ENCODE assay signal across 8 cellular contexts in the genomic region with DNA sequence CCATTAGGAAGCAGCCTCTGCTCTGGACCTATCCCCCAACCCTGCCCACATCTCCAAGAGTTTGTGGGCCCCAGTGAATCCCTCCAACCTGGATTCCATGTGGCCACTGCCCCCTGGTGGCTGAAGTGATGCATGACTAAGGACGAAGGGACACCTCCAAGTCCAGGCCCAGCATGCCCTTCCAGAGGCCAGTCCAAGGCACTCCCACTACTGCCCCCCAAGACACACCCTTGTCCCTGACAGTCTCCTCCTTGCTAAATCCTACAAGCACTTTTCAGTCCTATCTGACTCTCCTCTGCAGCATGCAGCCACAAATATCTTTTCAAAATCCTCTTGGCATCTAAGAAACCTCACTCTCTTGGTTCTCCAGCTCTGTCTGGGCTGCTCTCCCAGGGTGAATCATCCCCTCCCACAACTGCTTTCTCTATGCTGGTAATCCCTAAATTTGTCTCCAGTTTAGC. TPM values are rescaled to one million over a fixed set of nuclear protein-coding genes. Genes with fewer than 3 reads are reported as not detected.
DNase-seq lines count a peak whose midpoint lies in the region; ATAC-seq and TF ChIP-seq lines count a peak whose summit lies in the region.

No MANE protein-coding gene starts in this region.

- H3K27me3 ChIP-seq in Karpas-422 (ENCODE audit: low read length) = no peaks in the 10 kb centered on the region
- peaks cover 27% of the 10 kb centered on the region for H3K27me3 ChIP-seq in osteoblast (ENCODE audit: insufficient read depth, low read length)
- peaks cover 3% of the 10 kb centered on the region for H3K27me3 ChIP-seq in thyroid gland

- H3K79me2 ChIP-seq in Karpas-422 (ENCODE audit: low read length) = no peaks in the 10 kb centered on the region
- H3K79me2 ChIP-seq in osteoblast (ENCODE audit: insufficient read depth, low read length) = no peaks in the 10 kb centered on the region

- TF ChIP-seq POLR2A in thyroid gland (IDR thresholded peaks at IDR 0.05) = no peak

- intact Hi-C loops in thyroid gland (cut with DNase I) = no loop called here

- TF ChIP-seq CTCF in foreskin fibroblast (IDR thresholded peaks at IDR 0.05; ENCODE audit: low read depth, low read length) = peak; percentile 95
- peak; percentile 95 for TF ChIP-seq CTCF in osteoblast (IDR thresholded peaks at IDR 0.05; ENCODE audit: extremely low read depth, low read depth, low read length)
- peak; percentile 36 to 74 (median 54) for TF ChIP-seq CTCF in thyroid gland (IDR thresholded peaks at IDR 0.05)

- H3K36me3 ChIP-seq in Karpas-422 (ENCODE audit: insufficient read depth, low read length) (no peaks in the 10 kb centered on the region), osteoblast (ENCODE audit: insufficient read depth, low read length) (no peaks in the 10 kb centered on the region), thyroid gland (no peaks in the 10 kb centered on the region)

- DNase-seq in DMS114 treated with DMSO at 0.1 percent for 48 hours (lab: John Stamatoyannopoulos, UW; ENCODE audit: unreplicated experiment) = peak; percentile 73
- peak; percentile 90 for DNase-seq in Karpas-422
- peak; percentile 63 for DNase-seq in RPMI8226
- DNase-seq in activated T-helper 9 cell treated with anti-CD3 and anti-CD28 coated beads, Interleukin-2, amount 50 U/mL, for 16 hours (ENCODE audit: low read depth) = peak; percentile 61
- DNase-seq in foreskin fibroblast = peak; percentile 72 to 93
- peak; percentile 97 for DNase-seq in osteoblast (ENCODE audit: insufficient read length, low spot score, missing footprints)
- DNase-seq in thyroid gland = peak; percentile 61 to 62

- H3K4me1 ChIP-seq in Karpas-422 (ENCODE audit: low read length) = peaks cover 26% of the 10 kb centered on the region
- peaks cover 16% of the 10 kb centered on the region for H3K4me1 ChIP-seq in osteoblast (ENCODE audit: insufficient read depth, low read length)
- H3K4me1 ChIP-seq in thyroid gland = no peaks in the 10 kb centered on the region

- H3K9me2 ChIP-seq in Karpas-422 (replicated peaks; ENCODE audit: insufficient read depth, low read length) = no peaks in the 10 kb centered on the region

- H3K4me3 ChIP-seq in Karpas-422 (ENCODE audit: low read length) (no peak overlapping the region), foreskin fibroblast (ENCODE audit: low read depth in 1 of 2, low read length in 2 of 2) (no peak overlapping the region), osteoblast (ENCODE audit: insufficient read depth, low read length) (no peak overlapping the region), thyroid gland (replicated peaks in 1 of 3) (no peak overlapping the region)

- no peaks in the 10 kb centered on the region for H4K20me1 ChIP-seq in Karpas-422 (ENCODE audit: insufficient read depth, low read depth, low read length)
- H4K20me1 ChIP-seq in osteoblast (ENCODE audit: insufficient read depth, low read length) = no peaks in the 10 kb centered on the region

- H2AFZ ChIP-seq in Karpas-422 (ENCODE audit: low read length) (no peak overlapping the region), osteoblast (ENCODE audit: low read length) (peak overlapping the region; percentile 48)

- H3K9ac ChIP-seq in Karpas-422 (ENCODE audit: low read length) = no peak overlapping the region

- H3K9me3 ChIP-seq in Karpas-422 (ENCODE audit: low read length) (no peaks in the 10 kb centered on the region), osteoblast (ENCODE audit: low read depth, low read length) (no peaks in the 10 kb centered on the region), thyroid gland (no peaks in the 10 kb centered on the region)

- H3K27ac ChIP-seq in Karpas-422 (ENCODE audit: low read length) (no peak overlapping the region), osteoblast (ENCODE audit: low read depth, low read length) (no peak overlapping the region), thyroid gland (no peak overlapping the region)

- H3K4me2 ChIP-seq in Karpas-422 (ENCODE audit: low read depth, low read length, poor library complexity, severe bottlenecking) = no peak overlapping the region
- H3K4me2 ChIP-seq in osteoblast (ENCODE audit: insufficient read depth, low read length) = no peak overlapping the region

- ATAC-seq in HG03342 (IDR thresholded peaks at IDR 0.05; ENCODE audit: unreplicated experiment) = no peak

- WGBS in thyroid gland, 2 donors = 0 to 9% methylated on average over 1 of the region's 1 CpG

RNA-seq across cellular contexts. Expression of a gene that starts 33.0 kb away (rescaled TPM):
- 16.3 and 42.7 TPM in 2 replicates for total RNA-seq in Karpas-422 (2014; rRNA removed; shearing (Covaris generic); ENCODE audit: low replicate concordance)
- total RNA-seq in osteoblast (19.9 and 26.2 TPM in 2 replicates), thyroid gland (10 to 100 TPM; 46.1 to 55.8 (median 50.2) TPM)

RNA-seq across cellular contexts. Expression of a gene that starts 35.7 kb away (rescaled TPM):
- 3.4 and 9.1 TPM in 2 replicates for total RNA-seq in Karpas-422 (2014; rRNA removed; shearing (Covaris generic); ENCODE audit: low replicate concordance)
- total RNA-seq in osteoblast (11.5 and 11.9 TPM in 2 replicates), thyroid gland (1 to 10 TPM; 4.6 to 7.9 (median 6.8) TPM)

RNA-seq across cellular contexts. Expression of a gene that starts 52.2 kb away (rescaled TPM):
- total RNA-seq in Karpas-422 (2014; rRNA removed; shearing (Covaris generic); ENCODE audit: low replicate concordance) = 61.9 and 69.4 TPM in 2 replicates
- under 0.01 and 0.88 TPM in 2 replicates for total RNA-seq in osteoblast
- under 1 TPM; 0.11 to 0.49 (median 0.15) TPM for total RNA-seq in thyroid gland

RNA-seq across cellular contexts. Expression of a gene that starts 58.0 kb away (rescaled TPM):
- 17.7 and 29.3 TPM in 2 replicates for total RNA-seq in Karpas-422 (2014; rRNA removed; shearing (Covaris generic); ENCODE audit: low replicate concordance)
- 16.2 and 18.1 TPM in 2 replicates for total RNA-seq in osteoblast
- 10 to 100 TPM; 19.1 to 32.6 (median 24.6) TPM for total RNA-seq in thyroid gland

Comparison
In these comparisons a context has a peak if more than half of its experiments do, and no peak if none do; other contexts are left out.
1. RNA of a gene that starts 52.2 kb away (total RNA-seq): 61.9 to 69.4 TPM in Karpas-422; 0.11 to 0.49 TPM in thyroid gland and under 0.01 to 0.88 TPM in osteoblast; every median in the first group is over 10 times any median in the second.
2. Peak in every context shown above with its lines, with median percentiles within 50 percentile points of each other: DNase-seq and CTCF ChIP-seq.